18 cellular contexts compared by ENCODE assay signal in the genomic region with DNA sequence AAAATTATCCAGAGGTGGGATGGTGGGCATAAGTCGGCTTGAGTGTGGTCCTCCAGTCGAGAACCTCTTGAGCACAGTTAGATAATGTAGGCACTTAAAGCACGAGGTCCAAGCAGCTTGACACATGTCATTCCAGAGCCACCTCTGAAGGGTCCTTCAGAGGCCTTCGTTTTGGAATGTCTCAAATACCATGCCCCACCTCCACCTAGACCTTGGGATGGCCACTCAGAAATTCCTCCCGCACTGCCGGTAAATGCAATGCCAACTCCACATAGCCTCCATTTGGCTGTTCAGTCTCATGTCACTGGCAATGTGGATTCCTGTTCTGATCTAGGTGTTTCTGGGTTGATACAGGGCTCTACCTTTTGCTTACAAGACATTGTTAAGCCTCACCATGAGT. TPM values are rescaled to one million over a fixed set of nuclear protein-coding genes. Genes with fewer than 3 reads are reported as not detected.
A peak's percentile ranks its signal among the peaks of the same experiment; 100 is the strongest.
DNase-seq lines count a peak whose midpoint lies in the region; ATAC-seq, FAIRE-seq and TF ChIP-seq lines count a peak whose summit lies in the region.
"Had no signal": no experiment of that assay in that cellular context is flagged by ENCODE, and none has a peak within 500 bp of the region (broad histone marks: within the 10 kb centered on the region; RNA-seq: fewer than 3 reads in every experiment).

No MANE protein-coding gene starts in this region.

- no peaks in the 10 kb centered on the region for H3K27me3 Mint-ChIP-seq in activated CD4-positive, alpha-beta T cell treated with anti-CD3 and anti-CD28 coated beads, Interleukin-2, amount 10 ng/mL, durations not matched to agents 7 days and 5 days
- H3K27me3 Mint-ChIP-seq: CD4-positive, alpha-beta memory T cell had no signal

- no peaks in the 10 kb centered on the region for H3K9me3 ChIP-seq in HepG2 (ENCODE audit: low read length)
- H3K9me3 ChIP-seq in right lobe of liver: no peaks in the 10 kb centered on the region
- no peaks in the 10 kb centered on the region for H3K9me3 ChIP-seq in lung (ENCODE audit: control insufficient read depth in 2 of 2, insufficient read depth in 1 of 2, low read length in 1 of 2)
- no peaks in the 10 kb centered on the region for H3K9me3 ChIP-seq in upper lobe of left lung
- H3K9me3 ChIP-seq: BLaER1 had no signal

- TF ChIP-seq CTCF in HepG2 (CRISPR knock-in tag; IDR thresholded peaks at IDR 0.05): no peak
- TF ChIP-seq CTCF in right lobe of liver (IDR thresholded peaks at IDR 0.05): no peak
- TF ChIP-seq CTCF in lung (IDR thresholded peaks at IDR 0.05; ENCODE audit: control extremely low read depth, extremely low read depth): no peak
- TF ChIP-seq CTCF in upper lobe of left lung (IDR thresholded peaks at IDR 0.05): no peak

- H3K36me3 ChIP-seq in HepG2 (replicated peaks in 1 of 2; ENCODE audit: control insufficient read depth in 1 of 2, insufficient read depth in 2 of 2, low read length in 2 of 2): no peaks in the 10 kb centered on the region
- no peaks in the 10 kb centered on the region for H3K36me3 ChIP-seq in right lobe of liver
- no peaks in the 10 kb centered on the region for H3K36me3 ChIP-seq in lung (ENCODE audit: control insufficient read depth in 2 of 2, insufficient read depth in 2 of 2, low read length in 2 of 2)
- H3K36me3 ChIP-seq in upper lobe of left lung: no peaks in the 10 kb centered on the region
- H3K36me3 ChIP-seq: BLaER1 had no signal

- no peaks in the 10 kb centered on the region for H3K4me1 ChIP-seq in HepG2 (ENCODE audit: insufficient read depth, low read length)
- H3K4me1 ChIP-seq in right lobe of liver: no peaks in the 10 kb centered on the region
- no peaks in the 10 kb centered on the region for H3K4me1 ChIP-seq in lung (ENCODE audit: control insufficient read depth in 2 of 2, insufficient read depth in 2 of 2, low read length in 2 of 2)
- H3K4me1 ChIP-seq in upper lobe of left lung: no peaks in the 10 kb centered on the region
- H3K4me1 ChIP-seq: BLaER1 had no signal

- H3K4me3 ChIP-seq in HepG2 (replicated peaks in 1 of 3; ENCODE audit: insufficient read depth in 1 of 3, low read depth in 2 of 3, low read length in 3 of 3) (no peak overlapping the region), right lobe of liver (no peak overlapping the region), lung (no peak overlapping the region), upper lobe of left lung (no peak overlapping the region)
- H3K4me3 ChIP-seq: BLaER1 had no signal

- no peak overlapping the region for H3K4me3 Mint-ChIP-seq in activated CD4-positive, alpha-beta T cell treated with anti-CD3 and anti-CD28 coated beads, Interleukin-2, amount 10 ng/mL, durations not matched to agents 7 days and 5 days
- H3K4me3 Mint-ChIP-seq: CD14-positive monocyte; CD4-positive, alpha-beta memory T cell had no signal

- no peak overlapping the region for H2AFZ ChIP-seq in HepG2 (ENCODE audit: low read length)

- no peak for FAIRE-seq in HepG2 (lab: Jason Lieb, UNC)

- no peak overlapping the region for H3K4me2 ChIP-seq in HepG2 (ENCODE audit: low read depth, low read length)
- H3K4me2 ChIP-seq: BLaER1 had no signal

- no peaks in the 10 kb centered on the region for H3K4me1 Mint-ChIP-seq in activated CD4-positive, alpha-beta T cell treated with anti-CD3 and anti-CD28 coated beads, Interleukin-2, amount 10 ng/mL, durations not matched to agents 7 days and 5 days
- H3K4me1 Mint-ChIP-seq: CD14-positive monocyte; CD4-positive, alpha-beta memory T cell had no signal

- no peak overlapping the region for H3K27ac ChIP-seq in HepG2 (ENCODE audit: extremely low read length, insufficient read depth, low read length)
- no peak overlapping the region for H3K27ac ChIP-seq in right lobe of liver
- no peak overlapping the region for H3K27ac ChIP-seq in lung (ENCODE audit: low read depth in 1 of 2, low read length in 1 of 2)
- H3K27ac ChIP-seq in upper lobe of left lung: no peak overlapping the region
- H3K27ac ChIP-seq: BLaER1, HL-60 had no signal

- BruUV-seq in HepG2 (replicated peaks; lab: Mats Ljungman, UMichigan): no TSS peak

- DNase-seq in HepG2 (ENCODE audit: low spot score) (no peak), right lobe of liver (no peak), lung (ENCODE audit: low spot score) (peak; percentile 42), upper lobe of left lung (peak in 1 of 2 donors; percentile 22), NCI-H128 (lab: John Stamatoyannopoulos, UW; ENCODE audit: unreplicated experiment) (no peak), DMS79 treated with DMSO at 0.1 percent for 48 hours (lab: John Stamatoyannopoulos, UW) (no peak)
- DNase-seq in activated CD4-positive, alpha-beta T cell treated with anti-CD3 and anti-CD28 coated beads, Interleukin-2, amount 10 ng/mL, durations not matched to agents 7 days and 5 days: no peak
- DNase-seq: 8988T; CD4-positive, alpha-beta memory T cell; DMS153; DMS79; GF-D8; GOT3; H7; IMR-90 had no signal

- TF ChIP-seq POLR2A in HepG2 (IDR thresholded peaks at IDR 0.05; ENCODE audit: insufficient read depth in 1 of 2, low read depth in 2 of 2, low read length in 2 of 2) (no peak), right lobe of liver (IDR thresholded peaks at IDR 0.05) (no peak), upper lobe of left lung (IDR thresholded peaks at IDR 0.05) (no peak)

- H3K9ac ChIP-seq in HepG2 (ENCODE audit: insufficient read depth, low read depth, low read length): no peak overlapping the region
- H3K9ac ChIP-seq: BLaER1 had no signal

- no peaks in the 10 kb centered on the region for H4K20me1 ChIP-seq in HepG2 (ENCODE audit: insufficient read depth, low read length)
- H4K20me1 ChIP-seq: BLaER1 had no signal

- no peak for TF ChIP-seq RAD21 in HepG2 (CRISPR knock-in tag; IDR thresholded peaks at IDR 0.05)

- no peaks in the 10 kb centered on the region for H3K79me2 ChIP-seq in HepG2 (ENCODE audit: insufficient read depth, low read length)

- ATAC-seq in HepG2: no peak
- ATAC-seq in right lobe of liver: no peak
- no peak for ATAC-seq in lung (ENCODE audit: insufficient read depth, low FRiP score)
- ATAC-seq in upper lobe of left lung (ENCODE audit: low FRiP score in 2 of 2): peak; percentile 46 to 78

- intact Hi-C loops in HepG2 (cut with micrococcal nuclease; ENCODE audit: unreplicated experiment): no loop called here
- intact Hi-C loops in right lobe of liver (cut with DNase I): no loop called here

- H3K9me3 Mint-ChIP-seq in activated CD4-positive, alpha-beta T cell treated with anti-CD3 and anti-CD28 coated beads, Interleukin-2, amount 10 ng/mL, durations not matched to agents 7 days and 5 days: no peaks in the 10 kb centered on the region

- no peaks in the 10 kb centered on the region for H3K36me3 Mint-ChIP-seq in activated CD4-positive, alpha-beta T cell treated with anti-CD3 and anti-CD28 coated beads, Interleukin-2, amount 10 ng/mL, durations not matched to agents 7 days and 5 days (ENCODE audit: low read depth)
- H3K36me3 Mint-ChIP-seq: CD14-positive monocyte had no signal

- no peak for TF ChIP-seq EP300 in HepG2 (IDR thresholded peaks at IDR 0.05; ENCODE audit: low read depth in 2 of 2, low read length in 2 of 2)
- TF ChIP-seq EP300 in HepG2 (CRISPR knock-in tag; IDR thresholded peaks at IDR 0.05; ENCODE audit: borderline replicate concordance): no peak
- TF ChIP-seq EP300 in upper lobe of left lung (IDR thresholded peaks at IDR 0.05): peak in 2 of 4 donors; percentile 11 to 50

- in situ Hi-C loops in HepG2 (cut with HindIII; ENCODE audit: extremely low pct_ligation_motif_present, low pct_unique_long_range_greater_than_20kb): no loop called here

- POLR2A ChIA-PET in HepG2 (lab: Yijun Ruan, JAX): no interaction called here
- POLR2A ChIA-PET in activated CD4-positive, alpha-beta T cell treated with anti-CD3 and anti-CD28 coated beads, Interleukin-2, amount 10 ng/mL, durations not matched to agents 7 days and 5 days (lab: Charles Lee): no interaction called here

- CTCF ChIA-PET in HepG2 (lab: Yijun Ruan, JAX; ENCODE audit: low intra/inter-chr PET ratio, low total read pairs): no interaction called here
- CTCF ChIA-PET in activated CD4-positive, alpha-beta T cell treated with anti-CD3 and anti-CD28 coated beads, Interleukin-2, amount 10 ng/mL, durations not matched to agents 7 days and 5 days (lab: Charles Lee): no interaction called here

- H3K27me3 ChIP-seq in HepG2 (ENCODE audit: control insufficient read depth in 1 of 2, insufficient read depth in 2 of 2, low read length in 2 of 2) (peaks cover 0 to 7% of the 10 kb centered on the region in 2 experiments; a peak in 1 of 5 replicates), right lobe of liver (no peaks in the 10 kb centered on the region), lung (ENCODE audit: control insufficient read depth, insufficient read depth) (no peaks in the 10 kb centered on the region), upper lobe of left lung (no peaks in the 10 kb centered on the region)
- H3K27me3 ChIP-seq: BLaER1 had no signal

- 12% methylated on average over 6 of the region's 6 CpGs for WGBS in HepG2 (ENCODE audit: low lambda C conversion rate)
- 87% methylated on average over 5 of the region's 6 CpGs for WGBS in right lobe of liver (ENCODE audit: insufficient coverage, low coverage, low lambda C conversion rate, missing lambda C conversion rate)
- WGBS in lung, 2 donors: 68 to 78% methylated on average over 6 of the region's 6 CpGs
- 67 to 74% methylated on average over 6 of the region's 6 CpGs for WGBS in upper lobe of left lung, 2 donors

- no peak overlapping the region for H3K27ac Mint-ChIP-seq in activated CD4-positive, alpha-beta T cell treated with anti-CD3 and anti-CD28 coated beads, Interleukin-2, amount 10 ng/mL, durations not matched to agents 7 days and 5 days
- H3K27ac Mint-ChIP-seq: CD14-positive monocyte; CD4-positive, alpha-beta memory T cell had no signal

RNA-seq across cellular contexts. Expression of a gene that starts 43.9 kb away (rescaled TPM):
- total RNA-seq in HepG2 (2016; rRNA removed; fragmentation: Illumina TruSeq; extraction: Trizol): 0.02 TPM in 1 of 2 replicates, not detected in the other
- not detected in 2 replicates for total RNA-seq in HepG2 (2016; cell fraction: cytosol; rRNA removed; fragmentation: Illumina TruSeq; extraction: Trizol; ENCODE audit: low read depth)
- not detected in 2 replicates for total RNA-seq in HepG2 (2016; cell fraction: insoluble cytoplasmic fraction; rRNA removed; fragmentation: Illumina TruSeq; extraction: Trizol)
- total RNA-seq in HepG2 (2016; cell fraction: membrane; rRNA removed; fragmentation: Illumina TruSeq; extraction: Trizol): not detected in 2 replicates
- not detected in 2 replicates for total RNA-seq in HepG2 (2016; cell fraction: nucleus; rRNA removed; fragmentation: Illumina TruSeq; extraction: Trizol)
- polyA plus RNA-seq in HepG2 (2011; rRNA removed): not detected in 2 replicates
- polyA plus RNA-seq in HepG2 (2011; cell fraction: cytosol; rRNA removed): not detected in 2 replicates
- not detected in 2 replicates for polyA plus RNA-seq in HepG2 (2011; cell fraction: nucleus; rRNA removed)
- not detected in 2 replicates for polyA plus RNA-seq in HepG2 (2012)
- not detected in 2 replicates for polyA plus RNA-seq in HepG2 (2016; cell fraction: cytosol; fragmentation: Illumina TruSeq; extraction: Trizol; ENCODE audit: low read depth)
- not detected in 2 replicates for polyA plus RNA-seq in HepG2 (2016; cell fraction: insoluble cytoplasmic fraction; fragmentation: Illumina TruSeq; extraction: Trizol; ENCODE audit: low read depth)
- polyA plus RNA-seq in HepG2 (2016; cell fraction: membrane; fragmentation: Illumina TruSeq; extraction: Trizol; ENCODE audit: low read depth): not detected in 2 replicates
- polyA plus RNA-seq in HepG2 (2016; cell fraction: nucleus; fragmentation: Illumina TruSeq; extraction: Trizol; ENCODE audit: insufficient read depth, low read depth): not detected in 2 replicates
- polyA minus RNA-seq in HepG2 (2011; rRNA and poly(A)+ RNA removed; ENCODE audit: low replicate concordance): 0.75 TPM in 1 of 2 replicates, not detected in the other
- polyA minus RNA-seq in HepG2 (2011; cell fraction: cytosol; rRNA and poly(A)+ RNA removed): not detected in 2 replicates
- not detected in 2 replicates for polyA minus RNA-seq in HepG2 (2011; cell fraction: nucleus; rRNA and poly(A)+ RNA removed)
- under 1 TPM in 3 of 6 experiments, not detected in 3; 0.06 to 0.27 (median 0.12) TPM for total RNA-seq in right lobe of liver
- total RNA-seq in lung: 1 to 10 TPM; 1.4 TPM
- polyA plus RNA-seq in lung: 1 to 10 TPM in 1 of 2 donors, under 1 TPM in 1; 0.38 to 1.6 TPM
- 1 to 10 TPM; 1.0 to 5.4 (median 3.8) TPM for total RNA-seq in upper lobe of left lung
- not detected for total RNA-seq in activated CD4-positive, alpha-beta T cell treated with anti-CD3 and anti-CD28 coated beads, Interleukin-2, amount 10 ng/mL, durations not matched to agents 7 days and 5 days
- total RNA-seq: CD4-positive, alpha-beta memory T cell had no signal
- polyA plus RNA-seq: CD14-positive monocyte; CD4-positive, alpha-beta memory T cell had no signal

Comparison
In these comparisons a context has a peak if more than half of its experiments do, and no peak if none do; other contexts are left out.
1. ATAC-seq: peak in upper lobe of left lung (2 of 2); none in HepG2 (single experiment), right lobe of liver (0 of 4) and lung (single experiment).